8 cellular contexts compared by ENCODE assay signal in the genomic region with DNA sequence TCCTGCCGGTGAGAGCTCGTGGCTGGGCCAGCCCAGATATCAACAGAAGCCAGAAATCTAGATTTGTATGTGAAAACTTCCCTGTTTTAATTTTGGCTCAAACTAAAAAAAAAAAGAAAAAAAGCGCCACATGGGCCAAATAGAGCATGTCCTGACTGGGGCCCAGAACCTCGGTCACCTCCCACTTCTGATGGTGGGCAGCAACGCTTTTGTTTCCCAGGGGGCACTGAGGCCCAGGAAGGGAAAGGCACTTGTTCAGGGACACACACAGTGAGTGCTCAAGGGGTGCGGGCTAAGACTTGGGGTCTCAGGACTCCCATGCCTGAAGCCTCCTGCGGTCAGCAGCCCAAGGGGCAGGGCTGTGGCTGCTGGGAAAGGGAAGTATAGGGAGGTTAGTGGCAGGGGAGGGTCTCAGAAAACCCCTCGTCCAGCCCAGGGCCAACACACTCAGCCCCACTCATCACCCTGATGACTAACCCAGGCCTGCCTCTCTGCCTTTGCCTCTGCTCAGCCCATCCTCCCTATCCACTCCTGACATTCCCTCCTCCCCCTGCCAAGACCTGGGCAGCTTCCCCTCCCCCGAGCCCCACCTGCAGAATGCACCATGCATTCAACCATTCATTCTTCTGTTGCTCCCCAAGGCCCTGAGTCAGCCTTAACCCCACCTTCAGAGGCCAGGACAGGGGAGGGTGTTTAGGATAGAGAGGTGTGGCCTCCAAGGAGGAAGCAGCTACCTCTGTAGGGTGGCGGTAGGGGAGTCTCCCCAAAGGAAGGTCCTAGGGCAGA. TPM values are rescaled to one million over a fixed set of nuclear protein-coding genes. Genes with fewer than 3 reads are reported as not detected.
DNase-seq lines count a peak whose midpoint lies in the region; ATAC-seq lines count a peak whose summit lies in the region.

No MANE protein-coding gene starts in this region.

- H3K4me1 ChIP-seq in mesodermal cell (ENCODE audit: control insufficient read depth, insufficient read depth, low read length, poor library complexity, severe bottlenecking): peaks cover 39% of the 10 kb centered on the region

- DNase-seq in MV-4-11 (lab: John Stamatoyannopoulos, UW): peak; percentile 27
- peak; percentile 50 to 57 for DNase-seq in activated T-cell treated with anti-CD3 and anti-CD28 coated beads, Interleukin-2, amount 50 U/mL, for 48 hours
- DNase-seq in retina: no peak
- no peak for DNase-seq in NCI-H128 (lab: John Stamatoyannopoulos, UW; ENCODE audit: unreplicated experiment)
- DNase-seq in left ventricle myocardium superior: no peak

- no peaks in the 10 kb centered on the region for H3K36me3 ChIP-seq in mesodermal cell (ENCODE audit: control insufficient read depth, insufficient read depth, low read length)

- intact Hi-C loops in left ventricle myocardium superior (cut with micrococcal nuclease): no loop called here

- H3K27ac ChIP-seq in mesodermal cell (ENCODE audit: low read depth, low read length, severe bottlenecking): peak overlapping the region; percentile 26

- ATAC-seq in GM18498 (IDR thresholded peaks at IDR 0.05; ENCODE audit: unreplicated experiment): peak; percentile 43
- no peak for ATAC-seq in left ventricle myocardium superior
- ATAC-seq in HG02571 (IDR thresholded peaks at IDR 0.05; ENCODE audit: unreplicated experiment): no peak

- H3K4me3 ChIP-seq in mesodermal cell (ENCODE audit: extremely low read depth, insufficient read depth, low read length, poor library complexity, severe bottlenecking): no peak overlapping the region

- no peaks in the 10 kb centered on the region for H3K9me3 ChIP-seq in mesodermal cell (ENCODE audit: control insufficient read depth, low read length)

- WGBS in mesodermal cell (ENCODE audit: insufficient coverage in 2 of 2), 2 experiments: 41 to 46% methylated on average over 6 to 7 of the region's 10 CpGs

RNA-seq across cellular contexts. Expression of gene TCF20, which starts 30.0 kb away (rescaled TPM):
- 27.8 TPM for polyA plus RNA-seq in mesodermal cell (2013, experiment 1 of 2)
- 24.9 TPM for polyA plus RNA-seq in mesodermal cell (2013, experiment 2 of 2)
- 14.9 TPM for total RNA-seq in left ventricle myocardium superior

Comparison
In these comparisons a context has a peak if more than half of its experiments do, and no peak if none do; other contexts are left out.
1. DNase-seq: peak in MV-4-11 (single experiment) and activated T-cell treated with anti-CD3 and anti-CD28 coated beads, Interleukin-2, amount 50 U/mL, for 48 hours (2 of 2); none in retina (single experiment), NCI-H128 (single experiment) and left ventricle myocardium superior (single experiment).